In the genomic region with DNA sequence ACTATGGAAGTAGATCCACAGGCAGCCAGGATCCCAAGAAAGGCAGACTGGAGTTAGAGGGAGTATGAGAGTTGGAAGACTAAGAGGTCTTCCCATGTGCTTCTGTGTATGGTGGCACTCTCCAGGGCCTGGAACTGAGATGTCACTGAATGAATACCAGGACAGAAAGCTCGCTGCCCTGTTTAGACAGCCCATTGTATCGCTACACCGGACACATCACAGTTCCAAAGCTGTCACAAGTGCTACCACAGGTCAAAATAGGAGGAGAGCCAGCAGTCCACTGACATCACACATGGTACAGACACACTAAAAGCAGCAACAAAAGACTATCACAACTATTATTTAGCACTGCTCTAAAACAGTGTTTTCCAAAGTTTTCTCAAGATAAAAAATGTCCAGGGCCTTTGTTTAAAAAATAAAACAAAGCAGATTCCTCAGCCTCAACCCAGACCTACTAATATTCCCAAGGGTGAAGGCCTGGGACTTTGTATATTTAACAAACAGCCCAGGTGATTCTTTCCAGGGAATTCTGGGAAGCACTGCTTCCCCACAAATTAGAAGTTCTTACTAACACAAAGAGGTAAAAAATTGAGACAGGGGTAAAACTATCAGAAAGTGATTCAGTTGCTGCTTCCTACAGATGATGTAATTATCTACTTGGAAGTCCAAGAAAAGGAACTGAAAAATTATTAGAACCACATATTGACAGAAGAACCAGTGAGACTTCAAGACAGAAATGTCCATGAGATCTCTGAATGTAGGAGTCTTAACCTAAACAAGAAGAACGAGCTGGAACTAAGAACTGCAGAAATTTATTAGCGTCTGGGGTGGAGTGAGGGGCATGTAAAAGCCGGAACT, we compare ENCODE assay signal across 11 cellular contexts.
DNase-seq lines count a peak whose midpoint lies in the region; ATAC-seq, FAIRE-seq and TF ChIP-seq lines count a peak whose summit lies in the region.
"Had no signal": no experiment of that assay in that cellular context is flagged by ENCODE, and none has a peak within 500 bp of the region (broad histone marks: within the 10 kb centered on the region; RNA-seq: fewer than 3 reads in every experiment).

No MANE protein-coding gene starts in this region.

- H3K27ac ChIP-seq in temporal lobe (ENCODE audit: low read depth, low read length) = peak overlapping the region; percentile 33
- H3K27ac ChIP-seq in kidney (ENCODE audit: low read depth in 2 of 2, low read length in 2 of 2) = no peak overlapping the region
- no peak overlapping the region for H3K27ac ChIP-seq in gastrocnemius medialis
- H3K27ac ChIP-seq in ovary = no peak overlapping the region

- no peak for TF ChIP-seq EP300 in ovary (IDR thresholded peaks at IDR 0.05)

- H3K27me3 ChIP-seq in gastrocnemius medialis = no peaks in the 10 kb centered on the region
- no peaks in the 10 kb centered on the region for H3K27me3 ChIP-seq in ovary

- POLR2A ChIA-PET in activated CD8-positive, alpha-beta T cell treated with anti-CD3 and anti-CD28 coated beads for 36 hours (lab: Charles Lee) = interaction anchor here (0.8 kb wide), 1 partner anchor 255 kb away, joined by 3 read pairs; no protein-coding TSS in a partner anchor

- peak overlapping the region; percentile 2 for H3K4me3 Mint-ChIP-seq in activated CD8-positive, alpha-beta T cell treated with anti-CD3 and anti-CD28 coated beads for 36 hours

- peaks cover 10% of the 10 kb centered on the region for H3K36me3 Mint-ChIP-seq in activated CD8-positive, alpha-beta T cell treated with anti-CD3 and anti-CD28 coated beads for 36 hours (ENCODE audit: low read depth)

- 88 to 93% (median 91%) methylated on average over 6 of the region's 6 CpGs for WGBS in ovary, 3 donors

- H3K4me3 ChIP-seq in kidney (ENCODE audit: low read length in 2 of 2) (no peak overlapping the region), gastrocnemius medialis (no peak overlapping the region), ovary (no peak overlapping the region)

- H3K27ac Mint-ChIP-seq in activated CD8-positive, alpha-beta T cell treated with anti-CD3 and anti-CD28 coated beads for 36 hours = peak overlapping the region; percentile 81

- TF ChIP-seq CTCF in activated CD8-positive, alpha-beta T cell treated with anti-CD3 and anti-CD28 coated beads for 36 hours (IDR thresholded peaks at IDR 0.05) = no peak
- TF ChIP-seq CTCF in kidney (IDR thresholded peaks at IDR 0.05; ENCODE audit: borderline replicate concordance, extremely low read depth, insufficient read depth) (no peak), gastrocnemius medialis (IDR thresholded peaks at IDR 0.05 in 4 of 5, conservative IDR thresholded peaks at IDR 0.05 in 1 of 5) (no peak), ovary (IDR thresholded peaks at IDR 0.05) (no peak)

- no peak overlapping the region for H3K9ac ChIP-seq in kidney (ENCODE audit: low read length in 2 of 2)

- no peak for FAIRE-seq in kidney (lab: Jason Lieb, UNC)

- H3K4me1 ChIP-seq in kidney (ENCODE audit: control insufficient read depth in 1 of 2, insufficient read depth in 1 of 2, low read depth in 1 of 2, low read length in 2 of 2) (no peaks in the 10 kb centered on the region), gastrocnemius medialis (no peaks in the 10 kb centered on the region), ovary (ENCODE audit: insufficient read depth) (no peaks in the 10 kb centered on the region)

- DNase-seq in left ventricle myocardium superior = no peak
- no peak for DNase-seq in Right ventricle myocardium superior
- no peak for DNase-seq in activated CD8-positive, alpha-beta T cell treated with anti-CD3 and anti-CD28 coated beads for 36 hours
- DNase-seq in kidney = no peak
- DNase-seq in gastrocnemius medialis = no peak
- DNase-seq in ovary = no peak
- DNase-seq: activated CD4-positive, alpha-beta T cell treated with anti-CD3 and anti-CD28 coated beads, Interleukin-2, amount 50 U/mL, for 1 hour; NCI-H82; occipital lobe had no signal

- peaks cover 4% of the 10 kb centered on the region for H3K9me3 Mint-ChIP-seq in activated CD8-positive, alpha-beta T cell treated with anti-CD3 and anti-CD28 coated beads for 36 hours

- peak; percentile 48 for ATAC-seq in left ventricle myocardium superior
- ATAC-seq in Right ventricle myocardium superior (ENCODE audit: poor library complexity) = no peak
- ATAC-seq in HG03108 (IDR thresholded peaks at IDR 0.05; ENCODE audit: unreplicated experiment) = peak; percentile 25
- no peak for ATAC-seq in activated CD8-positive, alpha-beta T cell treated with anti-CD3 and anti-CD28 coated beads for 36 hours
- ATAC-seq in gastrocnemius medialis = no peak

- H3K4me1 Mint-ChIP-seq in activated CD8-positive, alpha-beta T cell treated with anti-CD3 and anti-CD28 coated beads for 36 hours (ENCODE audit: low read depth) = peaks cover 57% of the 10 kb centered on the region

- TF ChIP-seq POLR2A in gastrocnemius medialis (IDR thresholded peaks at IDR 0.05) (no peak), ovary (IDR thresholded peaks at IDR 0.05) (no peak)

- H3K36me3 ChIP-seq in kidney (ENCODE audit: control insufficient read depth in 1 of 2, insufficient read depth in 2 of 2, low read length in 2 of 2) (no peaks in the 10 kb centered on the region), gastrocnemius medialis (no peaks in the 10 kb centered on the region), ovary (no peaks in the 10 kb centered on the region)

- CTCF ChIA-PET in activated CD8-positive, alpha-beta T cell treated with anti-CD3 and anti-CD28 coated beads for 36 hours (lab: Charles Lee) = interaction anchor here (0.9 to 2.3 kb wide), 7 partner anchors 9 to 248 kb away, joined by 3 to 10 read pairs (median 3); no protein-coding TSS in a partner anchor

- no peaks in the 10 kb centered on the region for H3K9me3 ChIP-seq in kidney (ENCODE audit: control insufficient read depth in 1 of 2, low read length in 2 of 2)
- H3K9me3 ChIP-seq in gastrocnemius medialis = no peaks in the 10 kb centered on the region
- no peaks in the 10 kb centered on the region for H3K9me3 ChIP-seq in ovary

- in situ Hi-C loops in gastrocnemius medialis (cut with MboI; ENCODE audit: low sequenced_read_pairs in 4 of 4) = no loop called here

- intact Hi-C loops in left ventricle myocardium superior (cut with micrococcal nuclease) (no loop called here), Right ventricle myocardium superior (cut with DNase I) (no loop called here), kidney (cut with DNase I) (no loop called here), gastrocnemius medialis (cut with DNase I; ENCODE audit: low total_unique reads) (no loop called here), ovary (cut with DNase I) (no loop called here)
- intact Hi-C loops in activated CD8-positive, alpha-beta T cell treated with anti-CD3 and anti-CD28 coated beads for 36 hours (cut with micrococcal nuclease) = loop anchor here (5.0 kb wide), 1 partner anchor 200 kb away; no protein-coding TSS in a partner anchor

- H3K27me3 Mint-ChIP-seq in activated CD8-positive, alpha-beta T cell treated with anti-CD3 and anti-CD28 coated beads for 36 hours = no peaks in the 10 kb centered on the region

Comparison
In these comparisons a context has a peak if more than half of its experiments do, and no peak if none do; other contexts are left out.
1. ATAC-seq: peak in left ventricle myocardium superior (single experiment) and HG03108 (single experiment); none in Right ventricle myocardium superior (single experiment), activated CD8-positive, alpha-beta T cell treated with anti-CD3 and anti-CD28 coated beads for 36 hours (single experiment) and gastrocnemius medialis (0 of 2).